In genomic region chr22:20956258-20957117, GRCh38 we compare ENCODE assay signal across 6 cellular contexts.
DNase-seq lines count a peak whose midpoint lies in the region; TF ChIP-seq lines count a peak whose summit lies in the region.

No MANE protein-coding gene starts in this region.

- peak overlapping the region; percentile 93 for H3K9ac ChIP-seq in adipocyte (ENCODE audit: low read length)
- H3K9ac ChIP-seq in mucosa of stomach (ENCODE audit: low read length): peak overlapping the region; percentile 80

- H3K36me3 ChIP-seq in adipocyte (ENCODE audit: control insufficient read depth, insufficient read depth, low read length, severe bottlenecking) (peaks cover 19% of the 10 kb centered on the region), mucosa of stomach (ENCODE audit: control insufficient read depth, insufficient read depth, low read length) (no peaks in the 10 kb centered on the region)

- H3K9me3 ChIP-seq in adipocyte (ENCODE audit: control insufficient read depth, low read length): no peaks in the 10 kb centered on the region
- H3K9me3 ChIP-seq in mucosa of stomach (ENCODE audit: control insufficient read depth, low read length): no peaks in the 10 kb centered on the region

- no peak for DNase-seq in GM12865 (ENCODE audit: low read depth)
- DNase-seq in adipocyte (ENCODE audit: low read depth): peak; percentile 19
- DNase-seq in OCI-M2 (lab: John Stamatoyannopoulos, UW; ENCODE audit: unreplicated experiment): no peak
- no peak for DNase-seq in activated CD4-positive, alpha-beta T cell treated with anti-CD3 and anti-CD28 coated beads, Interleukin-2, amount 50 U/mL, for 48 hours
- no peak for DNase-seq in NCI-H1105 (lab: John Stamatoyannopoulos, UW)

- H3K27me3 ChIP-seq in adipocyte (replicated peaks; ENCODE audit: control insufficient read depth, insufficient read depth, low read length) (no peaks in the 10 kb centered on the region), mucosa of stomach (ENCODE audit: control insufficient read depth, insufficient read depth, low read length) (no peaks in the 10 kb centered on the region)

- H3K4me3 ChIP-seq in GM12865 (ENCODE audit: low read depth, low read length): peak overlapping the region; percentile 66
- H3K4me3 ChIP-seq in adipocyte (ENCODE audit: low read length): peak overlapping the region; percentile 93
- peak overlapping the region; percentile 47 for H3K4me3 ChIP-seq in mucosa of stomach (ENCODE audit: low read length)

- TF ChIP-seq CTCF in GM12865 (IDR thresholded peaks at IDR 0.05; ENCODE audit: insufficient read depth, low read depth, low read length, missing control alignments): no peak

- H3K4me1 ChIP-seq in adipocyte (ENCODE audit: control insufficient read depth, insufficient read depth, low read length): peaks cover 29% of the 10 kb centered on the region
- H3K4me1 ChIP-seq in mucosa of stomach (ENCODE audit: control insufficient read depth, insufficient read depth, low read length): peaks cover 28% of the 10 kb centered on the region
